Comparison of ENCODE assay signal across 24 cellular contexts in the genomic region with DNA sequence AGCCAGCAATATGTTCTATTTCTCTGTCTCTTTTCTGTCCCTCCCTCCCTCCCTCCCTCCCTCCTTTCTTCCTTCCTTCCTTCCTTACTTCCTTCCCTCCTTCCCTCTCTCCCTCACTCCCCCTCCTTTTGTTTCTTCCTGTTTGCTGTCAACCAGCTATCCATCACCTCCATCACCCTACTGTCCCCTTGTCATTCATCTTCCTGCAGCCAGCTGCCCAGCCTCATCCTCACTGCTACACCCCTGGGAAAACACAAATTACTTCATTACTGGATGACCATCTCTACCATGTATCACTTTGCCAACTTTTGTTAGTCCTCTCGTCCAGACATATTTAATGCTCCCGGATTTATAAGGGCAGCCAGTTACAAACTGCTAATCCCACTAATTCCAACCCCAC.
"Had no signal": no experiment of that assay in that cellular context is flagged by ENCODE, and none has a peak within 500 bp of the region (broad histone marks: within the 10 kb centered on the region; RNA-seq: fewer than 3 reads in every experiment).

No MANE protein-coding gene starts in this region.

- H3K4me3 Mint-ChIP-seq: mesothelial cell of epicardium; naive B cell; natural killer cell; stimulated activated naive B cell treated with anti-CD40 and anti-IgM and Interleukin-4, amounts not matched to agents 10 μg/mL and 1 μg/mL and 100 μg/mL, for 72 hours had no signal

- DNase-seq: heart right ventricle; islet precursor cell; lower lobe of right lung; mammary epithelial cell; mesendoderm; naive B cell; natural killer cell; pancreas; posterior cingulate gyrus; retina; right cardiac atrium; stimulated activated CD4-positive, alpha-beta T cell treated with anti-CD3 and anti-CD28 coated beads, Interleukin-12 subunit alpha, Interleukin-12 subunit beta, amount 100 ng/mL, for 4 hours; stimulated activated CD4-positive, alpha-beta T cell treated with anti-CD3 and anti-CD28 coated beads, Interleukin-15, amount 100 ng/mL, for 24 hours; stimulated activated CD4-positive, alpha-beta T cell treated with anti-CD3 and anti-CD28 coated beads, Interleukin-2, amount 100 ng/mL, for 24 hours; stimulated activated CD4-positive, alpha-beta T cell treated with anti-CD3 and anti-CD28 coated beads, Interleukin-4, amount 100 ng/mL, for 1 hour; stimulated activated naive B cell treated with anti-CD40 and anti-IgM and Interleukin-4, amounts not matched to agents 10 μg/mL and 1 μg/mL and 100 μg/mL, for 72 hours; stimulated activated naive CD8-positive, alpha-beta T cell treated with anti-CD3 and anti-CD28 coated beads, Interleukin-15, Interleukin-2, amounts not matched to agents 100 U/mL and 50 U/mL, for 24 hours; stomach; transverse colon; upper lobe of left lung had no signal

- H3K4me1 ChIP-seq: lower lobe of right lung, pancreas, prostate gland had no signal

- H3K27me3 ChIP-seq: heart right ventricle, hepatocyte, pancreas, stomach, transverse colon, upper lobe of left lung had no signal

- H3K9me3 ChIP-seq: heart right ventricle, lower lobe of right lung, pancreas, prostate gland, stomach, transverse colon, upper lobe of left lung had no signal

- H3K36me3 ChIP-seq: heart right ventricle, lower lobe of right lung, pancreas, prostate gland, stomach, transverse colon, upper lobe of left lung had no signal

- H3K27ac ChIP-seq: heart right ventricle, hepatocyte, lower lobe of right lung, pancreas, prostate gland, skin epidermis, stomach, transverse colon had no signal

- H3K27ac Mint-ChIP-seq: mesothelial cell of epicardium; natural killer cell; stimulated activated naive B cell treated with anti-CD40 and anti-IgM and Interleukin-4, amounts not matched to agents 10 μg/mL and 1 μg/mL and 100 μg/mL, for 72 hours had no signal

- H3K4me3 ChIP-seq: heart right ventricle, hepatocyte, lower lobe of right lung, pancreas, prostate gland, skin epidermis, stomach, transverse colon, upper lobe of left lung had no signal

- H3K27me3 Mint-ChIP-seq: naive B cell; stimulated activated naive B cell treated with anti-CD40 and anti-IgM and Interleukin-4, amounts not matched to agents 10 μg/mL and 1 μg/mL and 100 μg/mL, for 72 hours had no signal

- H3K36me3 Mint-ChIP-seq: mesothelial cell of epicardium, natural killer cell had no signal

- H3K9me3 Mint-ChIP-seq: mesothelial cell of epicardium; naive B cell; natural killer cell; stimulated activated naive B cell treated with anti-CD40 and anti-IgM and Interleukin-4, amounts not matched to agents 10 μg/mL and 1 μg/mL and 100 μg/mL, for 72 hours had no signal
